In the genomic region with DNA sequence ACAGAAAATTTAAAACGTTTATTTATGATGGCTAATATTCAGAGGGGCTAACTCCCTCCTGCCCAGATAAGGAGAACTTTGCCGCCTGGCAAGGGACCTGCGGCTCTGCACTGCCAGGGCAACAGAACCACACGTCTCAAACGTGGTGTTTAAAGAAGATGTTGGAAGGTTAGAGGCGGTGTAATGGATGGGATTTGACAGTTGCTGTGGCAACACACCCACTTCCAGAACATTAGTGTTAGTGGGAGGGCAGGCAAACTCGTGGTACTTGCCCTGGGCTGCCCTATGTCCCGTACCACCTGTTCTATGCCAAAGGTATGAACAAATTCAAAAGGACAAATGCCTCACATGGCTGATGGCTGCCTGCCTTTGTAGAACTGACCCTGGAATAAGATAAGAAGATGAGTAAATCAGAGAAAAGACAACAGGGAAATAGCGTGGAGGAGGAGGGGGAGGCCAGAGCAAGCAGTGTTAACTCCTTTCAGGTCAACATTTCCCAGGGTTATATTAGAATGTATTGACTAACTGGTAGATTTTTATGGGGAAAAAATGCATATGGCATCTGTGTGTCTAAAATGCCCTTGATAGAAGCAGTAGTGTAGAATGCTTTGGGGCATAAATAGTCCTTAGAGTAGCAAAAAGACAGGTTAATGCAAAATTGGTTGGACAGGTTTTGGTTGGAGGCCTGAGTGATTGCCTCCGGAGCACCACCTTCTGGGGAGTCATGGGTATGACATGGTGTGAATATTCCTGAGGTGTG, we compare ENCODE assay signal across 8 cellular contexts. TPM values are rescaled to one million over a fixed set of nuclear protein-coding genes. Genes with fewer than 3 reads are reported as not detected.
DNase-seq lines count a peak whose midpoint lies in the region; FAIRE-seq and TF ChIP-seq lines count a peak whose summit lies in the region.

No MANE protein-coding gene starts in this region.

- DNase-seq in G401 (ENCODE audit: low spot score) (peak; percentile 79), H7 (peak; percentile 69), adipocyte (ENCODE audit: low read depth) (peak; percentile 74), right atrium auricular region (ENCODE audit: low spot score) (peak; percentile 75), small intestine (peak; percentile 75), NCI-H187 treated with DMSO at 0.1 percent for 48 hours (lab: John Stamatoyannopoulos, UW) (no peak)

- no peaks in the 10 kb centered on the region for H3K79me2 ChIP-seq in Loucy (ENCODE audit: insufficient read depth, low read length)
- H3K79me2 ChIP-seq in SU-DHL-6 (ENCODE audit: insufficient read depth, low read length): no peaks in the 10 kb centered on the region

- H3K27me3 ChIP-seq in H7 (ENCODE audit: control insufficient read depth, insufficient read depth, low read length) (no peaks in the 10 kb centered on the region), Loucy (ENCODE audit: insufficient read depth, low read length, poor library complexity, severe bottlenecking) (no peaks in the 10 kb centered on the region), SU-DHL-6 (ENCODE audit: low read length) (no peaks in the 10 kb centered on the region), adipocyte (replicated peaks; ENCODE audit: control insufficient read depth, insufficient read depth, low read length) (no peaks in the 10 kb centered on the region), right atrium auricular region (no peaks in the 10 kb centered on the region), small intestine (ENCODE audit: control insufficient read depth in 2 of 2, insufficient read depth in 2 of 2, low read length in 2 of 2) (no peaks in the 10 kb centered on the region)

- no peaks in the 10 kb centered on the region for H3K9me3 ChIP-seq in Loucy (ENCODE audit: insufficient read depth, low read depth, low read length)
- H3K9me3 ChIP-seq in SU-DHL-6 (ENCODE audit: insufficient read depth, low read length): no peaks in the 10 kb centered on the region
- peaks cover 7% of the 10 kb centered on the region for H3K9me3 ChIP-seq in adipocyte (ENCODE audit: control insufficient read depth, low read length)
- no peaks in the 10 kb centered on the region for H3K9me3 ChIP-seq in right atrium auricular region
- no peaks in the 10 kb centered on the region for H3K9me3 ChIP-seq in small intestine (ENCODE audit: control insufficient read depth, low read depth)

- H3K9me2 ChIP-seq in Loucy (replicated peaks; ENCODE audit: low read depth, low read length): no peaks in the 10 kb centered on the region
- no peaks in the 10 kb centered on the region for H3K9me2 ChIP-seq in SU-DHL-6 (replicated peaks; ENCODE audit: insufficient read depth, low read length)

- WGBS in small intestine, 3 donors: 51 to 60% (median 52%) methylated on average over 10 of the region's 10 CpGs

- H3K36me3 ChIP-seq in H7 (replicated peaks; ENCODE audit: control insufficient read depth, insufficient read depth, low read length) (no peaks in the 10 kb centered on the region), Loucy (ENCODE audit: insufficient read depth, low read length) (no peaks in the 10 kb centered on the region), SU-DHL-6 (ENCODE audit: low read length) (no peaks in the 10 kb centered on the region), adipocyte (ENCODE audit: control insufficient read depth, insufficient read depth, low read length, severe bottlenecking) (no peaks in the 10 kb centered on the region), right atrium auricular region (peaks cover 14% of the 10 kb centered on the region), small intestine (ENCODE audit: control insufficient read depth in 2 of 2, insufficient read depth in 2 of 2, low read length in 2 of 2) (no peaks in the 10 kb centered on the region)

- no peaks in the 10 kb centered on the region for H4K20me1 ChIP-seq in Loucy (ENCODE audit: insufficient read depth, low read length, poor library complexity, severe bottlenecking)
- H4K20me1 ChIP-seq in SU-DHL-6 (ENCODE audit: low read depth, low read length): no peaks in the 10 kb centered on the region

- H3K27ac ChIP-seq in SU-DHL-6 (ENCODE audit: low read depth, low read length) (no peak overlapping the region), right atrium auricular region (peak overlapping the region; percentile 67 to 79), small intestine (ENCODE audit: low read depth in 1 of 2, low read length in 1 of 2) (no peak overlapping the region)

- H2AFZ ChIP-seq in Loucy (ENCODE audit: low read length) (no peak overlapping the region), SU-DHL-6 (ENCODE audit: low read depth, low read length, severe bottlenecking) (no peak overlapping the region)

- H3K9ac ChIP-seq in Loucy (ENCODE audit: low read depth, low read length, poor library complexity, severe bottlenecking): no peak overlapping the region
- no peak overlapping the region for H3K9ac ChIP-seq in SU-DHL-6 (ENCODE audit: low read length)
- H3K9ac ChIP-seq in adipocyte (ENCODE audit: low read length): no peak overlapping the region

- no peaks in the 10 kb centered on the region for H3F3A ChIP-seq in Loucy (ENCODE audit: low read depth)
- no peaks in the 10 kb centered on the region for H3F3A ChIP-seq in SU-DHL-6 (ENCODE audit: insufficient read depth)

- TF ChIP-seq CTCF in Loucy (conservative IDR thresholded peaks at IDR 0.05; ENCODE audit: low read length): peak; percentile 85
- TF ChIP-seq CTCF in SU-DHL-6 (IDR thresholded peaks at IDR 0.05; ENCODE audit: insufficient read depth, low read length, poor library complexity, severe bottlenecking): peak; percentile 59
- peak; percentile 83 to 90 for TF ChIP-seq CTCF in right atrium auricular region (IDR thresholded peaks at IDR 0.05)

- H3K4me2 ChIP-seq in Loucy (ENCODE audit: low read depth, low read length, poor library complexity, severe bottlenecking) (no peak overlapping the region), SU-DHL-6 (ENCODE audit: low read depth, low read length, poor library complexity, severe bottlenecking) (no peak overlapping the region)

- H3K4me1 ChIP-seq in Loucy (ENCODE audit: insufficient read depth, low read length, poor library complexity, severe bottlenecking) (no peaks in the 10 kb centered on the region), adipocyte (ENCODE audit: control insufficient read depth, insufficient read depth, low read length) (no peaks in the 10 kb centered on the region), right atrium auricular region (peaks cover 4 to 19% of the 10 kb centered on the region in 2 donors), small intestine (ENCODE audit: control insufficient read depth in 2 of 2, insufficient read depth in 1 of 2, low read depth in 1 of 2, low read length in 1 of 2) (no peaks in the 10 kb centered on the region)

- in situ Hi-C loops in G401 (cut with HindIII; ENCODE audit: low sequenced_read_pairs): no loop called here

- FAIRE-seq in small intestine (lab: Jason Lieb, UNC): no peak

- no peak overlapping the region for H3K4me3 ChIP-seq in H7 (ENCODE audit: insufficient read depth, low read depth, low read length)
- H3K4me3 ChIP-seq in Loucy (ENCODE audit: low read length, poor library complexity, severe bottlenecking): no peak overlapping the region
- no peak overlapping the region for H3K4me3 ChIP-seq in SU-DHL-6 (ENCODE audit: insufficient read depth, low read length, poor library complexity, severe bottlenecking)
- H3K4me3 ChIP-seq in adipocyte (ENCODE audit: low read length): no peak overlapping the region
- H3K4me3 ChIP-seq in right atrium auricular region: no peak overlapping the region
- H3K4me3 ChIP-seq in small intestine (ENCODE audit: low read depth in 1 of 2, low read length in 2 of 2): no peak overlapping the region

RNA-seq across cellular contexts. Expression of a gene that starts 30.8 kb away (rescaled TPM):
- total RNA-seq in G401 (2014; rRNA removed; shearing (Covaris generic)): 0.12 and 0.95 TPM in 2 replicates
- 0.22 and 0.55 TPM in 2 replicates for total RNA-seq in H7 (2014; rRNA removed; shearing (Covaris generic))
- 10 to 100 TPM; 36.9 to 38.4 TPM for total RNA-seq in right atrium auricular region
- 1 to 10 TPM in 1 of 3 donors, under 1 TPM in 2; 0.54 to 2.3 (median 0.67) TPM for polyA plus RNA-seq in small intestine

Comparison
In these comparisons a context has a peak if more than half of its experiments do, and no peak if none do; other contexts are left out.
1. H3K27ac ChIP-seq: peak in right atrium auricular region (2 of 2); none in SU-DHL-6 (single experiment) and small intestine (0 of 2).
2. RNA of a gene that starts 30.8 kb away (total RNA-seq): 36.9 to 38.4 TPM in right atrium auricular region; 0.12 to 0.95 TPM in G401 and 0.22 to 0.55 TPM in H7; every median in the first group is over 10 times any median in the second.
3. Peak in every context shown above with its lines, with median percentiles within 50 percentile points of each other: CTCF ChIP-seq.